ENCODE assay signal across 22 cellular contexts in the genomic region with DNA sequence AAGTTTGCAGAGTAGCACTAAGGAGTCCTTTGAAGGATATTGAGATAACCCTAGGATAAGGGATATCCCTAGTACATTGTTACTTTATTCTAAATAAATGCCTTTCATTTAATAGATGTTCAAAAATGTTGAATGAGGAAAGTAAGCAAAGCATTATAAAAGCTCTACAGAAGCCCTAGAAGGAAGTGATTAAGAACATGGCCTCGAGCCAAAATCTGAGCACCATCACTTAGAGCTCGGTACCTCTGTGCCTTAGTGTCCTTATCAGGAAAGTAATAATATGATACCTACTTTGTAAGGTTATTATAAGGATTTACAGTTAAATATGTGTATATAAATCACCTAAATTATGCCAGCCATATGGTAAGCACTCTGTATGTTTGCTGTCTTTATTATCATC.
DNase-seq lines count a peak whose midpoint lies in the region; ATAC-seq, FAIRE-seq and TF ChIP-seq lines count a peak whose summit lies in the region.
"Had no signal": no experiment of that assay in that cellular context is flagged by ENCODE, and none has a peak within 500 bp of the region (broad histone marks: within the 10 kb centered on the region; RNA-seq: fewer than 3 reads in every experiment).

No MANE protein-coding gene starts in this region.

- DNase-seq in MCF 10A (ENCODE audit: unreplicated experiment) (peak; percentile 21), mammary epithelial cell (no peak), NCI-H2029 (lab: John Stamatoyannopoulos, UW) (peak; percentile 14), bronchial epithelial cell (ENCODE audit: low read depth) (peak; percentile 59), inferior parietal cortex (ENCODE audit: extremely low spot score) (no peak), left lobe of liver (ENCODE audit: low spot score) (no peak)
- no peak for DNase-seq in activated effector memory CD4-positive, alpha-beta T cell treated with Interleukin-2 at 50 U/mL for 16 hours
- DNase-seq: activated CD4-positive, alpha-beta T cell treated with anti-CD3 and anti-CD28 coated beads, Interleukin-2, amount 50 U/mL, for 48 hours; activated naive CD4-positive, alpha-beta T cell treated with Interleukin-2 at 50 U/mL for 16 hours; CD4-positive, CD25-positive, alpha-beta regulatory T cell; cerebellar nuclear complex; effector CD8-positive, alpha-beta T cell; Kasumi-1; left ventricle myocardium inferior; mucosa of descending colon; RPMI8226; stimulated activated naive CD4-positive, alpha-beta T cell; T-helper 2 cell had no signal

- no peak overlapping the region for H3K27ac Mint-ChIP-seq in MCF 10A (ENCODE audit: low read depth, unreplicated experiment)
- H3K27ac Mint-ChIP-seq: CD4-positive, CD25-positive, alpha-beta regulatory T cell had no signal

- ATAC-seq in HG02678 (IDR thresholded peaks at IDR 0.05; ENCODE audit: unreplicated experiment) (no peak), left lobe of liver (no peak)
- ATAC-seq: HCT116, mucosa of descending colon had no signal

- no peak for FAIRE-seq in bronchial epithelial cell (lab: Jason Lieb, UNC)

- 23% methylated on average over 2 of the region's 2 CpGs for WGBS in mammary epithelial cell (ENCODE audit: low coverage, missing lambda C conversion rate)

- H3K27ac ChIP-seq in mammary epithelial cell (ENCODE audit: insufficient read depth, low read depth, low read length) = no peak overlapping the region
- H3K27ac ChIP-seq: esophagus muscularis mucosa, left ventricle myocardium inferior, SK-N-MC had no signal

- BruUV-seq in MCF 10A (replicated peaks; lab: Mats Ljungman, UMichigan) (no TSS peak), mammary epithelial cell (replicated peaks; lab: Mats Ljungman, UMichigan) (no TSS peak)

- no peaks in the 10 kb centered on the region for H3K27me3 ChIP-seq in mammary epithelial cell (ENCODE audit: insufficient read depth, low read length)
- no peaks in the 10 kb centered on the region for H3K27me3 ChIP-seq in bronchial epithelial cell (ENCODE audit: control insufficient read depth, insufficient read depth, low read length)
- H3K27me3 ChIP-seq: esophagus muscularis mucosa had no signal

- H3K36me3 ChIP-seq in mammary epithelial cell (ENCODE audit: insufficient read depth, low read length) (no peaks in the 10 kb centered on the region), bronchial epithelial cell (ENCODE audit: control insufficient read depth, insufficient read depth, low read length) (no peaks in the 10 kb centered on the region)
- H3K36me3 ChIP-seq: esophagus muscularis mucosa, left ventricle myocardium inferior had no signal

- no peak overlapping the region for H3K4me2 ChIP-seq in mammary epithelial cell (ENCODE audit: insufficient read depth, low read depth, low read length)

- CTCF ChIA-PET in MCF 10A (lab: Yijun Ruan, JAX) (no interaction called here), mammary epithelial cell (lab: Charles Lee; ENCODE audit: low non-redundant PET) (no interaction called here)

- no peak for TF ChIP-seq CTCF in MCF 10A (IDR thresholded peaks at IDR 0.05; ENCODE audit: unreplicated experiment)
- no peak for TF ChIP-seq CTCF in mammary epithelial cell (conservative IDR thresholded peaks at IDR 0.05 in 1 of 2, IDR thresholded peaks at IDR 0.05 in 1 of 2; ENCODE audit: extremely low read depth in 1 of 2, insufficient read depth in 1 of 2, low read depth in 1 of 2, low read length in 2 of 2)
- no peak for TF ChIP-seq CTCF in bronchial epithelial cell (IDR thresholded peaks at IDR 0.05; ENCODE audit: insufficient read depth, low read length, severe bottlenecking)

- H3K9me3 Mint-ChIP-seq in MCF 10A (ENCODE audit: unreplicated experiment) = no peaks in the 10 kb centered on the region

- H3K9me3 ChIP-seq in mammary epithelial cell (replicated peaks; ENCODE audit: insufficient read depth, low read length) = no peaks in the 10 kb centered on the region
- H3K9me3 ChIP-seq: esophagus muscularis mucosa, left ventricle myocardium inferior, mucosa of descending colon had no signal

- no peaks in the 10 kb centered on the region for H3K4me1 ChIP-seq in mammary epithelial cell (ENCODE audit: insufficient read depth, low read length)
- H3K4me1 ChIP-seq: esophagus muscularis mucosa, left ventricle myocardium inferior had no signal

- intact Hi-C loops in MCF 10A (cut with micrococcal nuclease) = no loop called here
- intact Hi-C loops in mammary epithelial cell (cut with micrococcal nuclease) = no loop called here

- H3K4me1 Mint-ChIP-seq in MCF 10A (ENCODE audit: insufficient read depth, unreplicated experiment) = no peaks in the 10 kb centered on the region
- H3K4me1 Mint-ChIP-seq: CD4-positive, CD25-positive, alpha-beta regulatory T cell had no signal

- no peak overlapping the region for H3K4me3 Mint-ChIP-seq in MCF 10A (ENCODE audit: unreplicated experiment)
- H3K4me3 Mint-ChIP-seq: CD4-positive, CD25-positive, alpha-beta regulatory T cell had no signal

- no peak overlapping the region for H3K4me3 ChIP-seq in mammary epithelial cell (replicated peaks in 1 of 3; ENCODE audit: insufficient read depth in 1 of 3, low read depth in 2 of 3, low read length in 3 of 3)
- no peak overlapping the region for H3K4me3 ChIP-seq in bronchial epithelial cell (ENCODE audit: low read depth, low read length)
- H3K4me3 ChIP-seq: esophagus muscularis mucosa, left ventricle myocardium inferior, mucosa of descending colon, SK-N-MC had no signal

- H3K9ac ChIP-seq in mammary epithelial cell (ENCODE audit: insufficient read depth, low read length) = no peak overlapping the region

- POLR2A ChIA-PET in MCF 10A (lab: Yijun Ruan, JAX) = interaction anchor here (1.2 kb wide), 1 partner anchor 14 kb away, joined by 3 read pairs; no protein-coding TSS in a partner anchor

- H3K36me3 Mint-ChIP-seq in MCF 10A (ENCODE audit: insufficient read depth, unreplicated experiment) = peaks cover 7% of the 10 kb centered on the region
- H3K36me3 Mint-ChIP-seq: CD4-positive, CD25-positive, alpha-beta regulatory T cell had no signal

- H3K79me2 ChIP-seq in mammary epithelial cell (ENCODE audit: insufficient read depth, low read length) = no peaks in the 10 kb centered on the region

- dilution Hi-C loops in mammary epithelial cell (cut with HindIII; ENCODE audit: low sequenced_read_pairs) = no loop called here

- no peaks in the 10 kb centered on the region for H3K27me3 Mint-ChIP-seq in MCF 10A (ENCODE audit: insufficient read depth, unreplicated experiment)
- H3K27me3 Mint-ChIP-seq: CD4-positive, CD25-positive, alpha-beta regulatory T cell had no signal

- H2AFZ ChIP-seq in mammary epithelial cell (ENCODE audit: low read depth, low read length) = no peak overlapping the region

- H4K20me1 ChIP-seq in mammary epithelial cell (ENCODE audit: insufficient read depth, low read length) = no peaks in the 10 kb centered on the region

- in situ Hi-C loops in mammary epithelial cell (cut with MboI; ENCODE audit: low sequenced_read_pairs in 2 of 2) = no loop called here

Comparison
In these comparisons a context has a peak if more than half of its experiments do, and no peak if none do; other contexts are left out.
1. DNase-seq: peak in MCF 10A (single experiment), NCI-H2029 (single experiment) and bronchial epithelial cell (single experiment); none in mammary epithelial cell (single experiment), activated effector memory CD4-positive, alpha-beta T cell treated with Interleukin-2 at 50 U/mL for 16 hours (single experiment), inferior parietal cortex (single experiment) and left lobe of liver (single experiment).